In genomic region chr14:101716956-101717662, GRCh38 we compare ENCODE assay signal across 1 cellular context.
TF ChIP-seq lines count a peak whose summit lies in the region.

No MANE protein-coding gene starts in this region.

TF ChIP-seq in WTC11, 78 proteins besides CTCF, POLR2A, EP300 and RAD21 (continued from another document):
- TF ChIP-seq AR (CRISPR knock-in tag; IDR thresholded peaks at IDR 0.05), result no peak
- TF ChIP-seq ZNF416 (CRISPR knock-in tag; IDR thresholded peaks at IDR 0.05), result no peak
- TF ChIP-seq ETV6 (CRISPR knock-in tag; IDR thresholded peaks at IDR 0.05), result no peak
- no peak for TF ChIP-seq SP1 (CRISPR knock-in tag; conservative IDR thresholded peaks at IDR 0.05)
- TF ChIP-seq ZNF232 (CRISPR knock-in tag; IDR thresholded peaks at IDR 0.05), result no peak
- TF ChIP-seq ESRRA (CRISPR knock-in tag; IDR thresholded peaks at IDR 0.05; ENCODE audit: borderline replicate concordance), result no peak
- TF ChIP-seq SMAD4 (CRISPR knock-in tag; IDR thresholded peaks at IDR 0.05), result no peak
- TF ChIP-seq, protein P1, sequence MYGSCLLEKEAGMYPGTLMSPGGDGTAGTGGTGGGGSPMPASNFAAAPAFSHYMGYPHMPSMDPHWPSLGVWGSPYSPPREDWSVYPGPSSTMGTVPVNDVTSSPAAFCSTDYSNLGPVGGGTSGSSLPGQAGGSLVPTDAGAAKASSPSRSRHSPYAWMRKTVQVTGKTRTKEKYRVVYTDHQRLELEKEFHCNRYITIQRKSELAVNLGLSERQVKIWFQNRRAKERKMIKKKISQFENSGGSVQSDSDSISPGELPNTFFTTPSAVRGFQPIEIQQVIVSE (CRISPR knock-in tag; IDR thresholded peaks at IDR 0.05; ENCODE audit: borderline replicate concordance), result no peak
- no peak for TF ChIP-seq FOXK1 (CRISPR knock-in tag; IDR thresholded peaks at IDR 0.05)
- TF ChIP-seq CBFB (CRISPR knock-in tag; IDR thresholded peaks at IDR 0.05; ENCODE audit: low read depth), result no peak
- no peak for TF ChIP-seq GRHL2 (CRISPR knock-in tag; IDR thresholded peaks at IDR 0.05; ENCODE audit: insufficient replicate concordance, severe bottlenecking)
